1 cellular context compared by ENCODE assay signal in the genomic region with DNA sequence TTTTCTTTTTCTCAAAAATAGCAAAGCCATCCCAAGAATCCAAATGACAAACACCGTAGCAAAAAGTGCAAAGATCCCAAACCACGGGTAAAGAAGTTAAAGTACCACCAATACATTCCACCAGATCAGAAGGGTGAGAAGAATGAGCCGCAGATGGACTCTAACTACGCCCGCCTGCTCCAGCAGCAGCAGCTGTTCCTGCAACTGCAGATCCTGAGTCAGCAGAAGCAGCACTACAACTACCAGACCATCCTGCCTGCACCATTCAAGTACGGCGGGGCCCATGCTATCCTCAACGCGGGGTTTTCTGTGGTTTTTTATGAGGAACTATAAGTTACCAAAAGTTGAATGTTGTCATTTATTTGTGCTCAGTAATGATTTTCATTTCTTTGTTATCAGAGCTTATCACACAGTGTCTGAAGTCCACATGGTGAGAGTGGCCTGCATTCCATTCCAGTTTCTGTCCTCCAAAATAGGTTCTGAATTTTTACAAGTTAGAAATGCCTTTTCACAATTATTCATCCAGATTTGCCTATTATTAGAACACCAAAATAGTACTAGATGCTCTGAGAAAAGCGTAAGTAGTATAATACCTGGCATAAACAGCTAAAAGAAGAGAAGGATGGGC.
TF ChIP-seq lines count a peak whose summit lies in the region.

No MANE protein-coding gene starts in this region.

TF ChIP-seq in HepG2, 621 proteins besides CTCF, POLR2A, EP300 and RAD21 (continued from another document and continues in another):
- TF ChIP-seq TEAD3 (CRISPR knock-in tag; optimal IDR thresholded peaks at IDR 0.05; ENCODE audit: borderline replicate concordance) (peak; percentile 48), KLF16 (CRISPR knock-in tag; IDR thresholded peaks at IDR 0.05) (no peak), PTBP1 (IDR thresholded peaks at IDR 0.05; ENCODE audit: low read depth, low read length, poor library complexity, severe bottlenecking) (no peak), ZNF781 (CRISPR knock-in tag; IDR thresholded peaks at IDR 0.05; ENCODE audit: borderline replicate concordance, not compliant biosample characterization) (no peak), FOSL2 (CRISPR knock-in tag; IDR thresholded peaks at IDR 0.05) (no peak), NRL (CRISPR knock-in tag; IDR thresholded peaks at IDR 0.05; ENCODE audit: borderline replicate concordance) (no peak), ZIK1 (CRISPR knock-in tag; IDR thresholded peaks at IDR 0.05; ENCODE audit: borderline replicate concordance, low read depth) (no peak), ZNF879 (CRISPR knock-in tag; IDR thresholded peaks at IDR 0.05) (no peak), REPIN1 (CRISPR knock-in tag; IDR thresholded peaks at IDR 0.05; ENCODE audit: borderline replicate concordance, low read depth) (no peak), MAFG (CRISPR knock-in tag; IDR thresholded peaks at IDR 0.05) (peak; percentile 23; the same call in 1 of the 2 replicates), ETV5 (CRISPR knock-in tag; IDR thresholded peaks at IDR 0.05; ENCODE audit: borderline replicate concordance) (no peak), ZNF768 (CRISPR knock-in tag; IDR thresholded peaks at IDR 0.05) (no peak), NFIC (IDR thresholded peaks at IDR 0.05; ENCODE audit: low read length) (no peak), SRF (IDR thresholded peaks at IDR 0.05; ENCODE audit: low read depth, low read length) (no peak), MTA3 (CRISPR knock-in tag; IDR thresholded peaks at IDR 0.05) (no peak), TARDBP (CRISPR knock-in tag; IDR thresholded peaks at IDR 0.05) (no peak), KLF13 (CRISPR knock-in tag; IDR thresholded peaks at IDR 0.05) (no peak), MAF1 (CRISPR knock-in tag; IDR thresholded peaks at IDR 0.05; ENCODE audit: borderline replicate concordance) (no peak), GATAD1 (CRISPR knock-in tag; IDR thresholded peaks at IDR 0.05) (no peak), ZNF619 (CRISPR knock-in tag; IDR thresholded peaks at IDR 0.05) (no peak)
- TF ChIP-seq, protein P1, sequence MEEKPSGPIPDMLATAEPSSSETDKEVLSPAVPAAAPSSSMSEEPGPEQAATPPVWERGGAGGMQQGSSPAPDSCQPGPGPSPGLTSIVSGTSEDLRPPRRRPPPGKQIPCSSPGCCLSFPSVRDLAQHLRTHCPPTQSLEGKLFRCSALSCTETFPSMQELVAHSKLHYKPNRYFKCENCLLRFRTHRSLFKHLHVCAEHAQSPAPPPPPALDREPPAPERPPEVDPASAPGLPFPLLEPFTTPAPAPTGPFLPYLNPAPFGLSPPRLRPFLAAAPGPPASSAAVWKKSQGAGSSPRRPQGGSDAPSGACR (CRISPR knock-in tag; IDR thresholded peaks at IDR 0.05), result no peak
- TF ChIP-seq, protein P2, sequence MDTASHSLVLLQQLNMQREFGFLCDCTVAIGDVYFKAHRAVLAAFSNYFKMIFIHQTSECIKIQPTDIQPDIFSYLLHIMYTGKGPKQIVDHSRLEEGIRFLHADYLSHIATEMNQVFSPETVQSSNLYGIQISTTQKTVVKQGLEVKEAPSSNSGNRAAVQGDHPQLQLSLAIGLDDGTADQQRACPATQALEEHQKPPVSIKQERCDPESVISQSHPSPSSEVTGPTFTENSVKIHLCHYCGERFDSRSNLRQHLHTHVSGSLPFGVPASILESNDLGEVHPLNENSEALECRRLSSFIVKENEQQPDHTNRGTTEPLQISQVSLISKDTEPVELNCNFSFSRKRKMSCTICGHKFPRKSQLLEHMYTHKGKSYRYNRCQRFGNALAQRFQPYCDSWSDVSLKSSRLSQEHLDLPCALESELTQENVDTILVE (CRISPR knock-in tag; IDR thresholded peaks at IDR 0.05), result no peak
- TF ChIP-seq, protein P3, sequence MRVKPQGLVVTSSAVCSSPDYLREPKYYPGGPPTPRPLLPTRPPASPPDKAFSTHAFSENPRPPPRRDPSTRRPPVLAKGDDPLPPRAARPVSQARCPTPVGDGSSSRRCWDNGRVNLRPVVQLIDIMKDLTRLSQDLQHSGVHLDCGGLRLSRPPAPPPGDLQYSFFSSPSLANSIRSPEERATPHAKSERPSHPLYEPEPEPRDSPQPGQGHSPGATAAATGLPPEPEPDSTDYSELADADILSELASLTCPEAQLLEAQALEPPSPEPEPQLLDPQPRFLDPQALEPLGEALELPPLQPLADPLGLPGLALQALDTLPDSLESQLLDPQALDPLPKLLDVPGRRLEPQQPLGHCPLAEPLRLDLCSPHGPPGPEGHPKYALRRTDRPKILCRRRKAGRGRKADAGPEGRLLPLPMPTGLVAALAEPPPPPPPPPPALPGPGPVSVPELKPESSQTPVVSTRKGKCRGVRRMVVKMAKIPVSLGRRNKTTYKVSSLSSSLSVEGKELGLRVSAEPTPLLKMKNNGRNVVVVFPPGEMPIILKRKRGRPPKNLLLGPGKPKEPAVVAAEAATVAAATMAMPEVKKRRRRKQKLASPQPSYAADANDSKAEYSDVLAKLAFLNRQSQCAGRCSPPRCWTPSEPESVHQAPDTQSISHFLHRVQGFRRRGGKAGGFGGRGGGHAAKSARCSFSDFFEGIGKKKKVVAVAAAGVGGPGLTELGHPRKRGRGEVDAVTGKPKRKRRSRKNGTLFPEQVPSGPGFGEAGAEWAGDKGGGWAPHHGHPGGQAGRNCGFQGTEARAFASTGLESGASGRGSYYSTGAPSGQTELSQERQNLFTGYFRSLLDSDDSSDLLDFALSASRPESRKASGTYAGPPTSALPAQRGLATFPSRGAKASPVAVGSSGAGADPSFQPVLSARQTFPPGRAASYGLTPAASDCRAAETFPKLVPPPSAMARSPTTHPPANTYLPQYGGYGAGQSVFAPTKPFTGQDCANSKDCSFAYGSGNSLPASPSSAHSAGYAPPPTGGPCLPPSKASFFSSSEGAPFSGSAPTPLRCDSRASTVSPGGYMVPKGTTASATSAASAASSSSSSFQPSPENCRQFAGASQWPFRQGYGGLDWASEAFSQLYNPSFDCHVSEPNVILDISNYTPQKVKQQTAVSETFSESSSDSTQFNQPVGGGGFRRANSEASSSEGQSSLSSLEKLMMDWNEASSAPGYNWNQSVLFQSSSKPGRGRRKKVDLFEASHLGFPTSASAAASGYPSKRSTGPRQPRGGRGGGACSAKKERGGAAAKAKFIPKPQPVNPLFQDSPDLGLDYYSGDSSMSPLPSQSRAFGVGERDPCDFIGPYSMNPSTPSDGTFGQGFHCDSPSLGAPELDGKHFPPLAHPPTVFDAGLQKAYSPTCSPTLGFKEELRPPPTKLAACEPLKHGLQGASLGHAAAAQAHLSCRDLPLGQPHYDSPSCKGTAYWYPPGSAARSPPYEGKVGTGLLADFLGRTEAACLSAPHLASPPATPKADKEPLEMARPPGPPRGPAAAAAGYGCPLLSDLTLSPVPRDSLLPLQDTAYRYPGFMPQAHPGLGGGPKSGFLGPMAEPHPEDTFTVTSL (CRISPR knock-in tag; IDR thresholded peaks at IDR 0.05; ENCODE audit: borderline replicate concordance), result no peak
- TF ChIP-seq, protein P4, sequence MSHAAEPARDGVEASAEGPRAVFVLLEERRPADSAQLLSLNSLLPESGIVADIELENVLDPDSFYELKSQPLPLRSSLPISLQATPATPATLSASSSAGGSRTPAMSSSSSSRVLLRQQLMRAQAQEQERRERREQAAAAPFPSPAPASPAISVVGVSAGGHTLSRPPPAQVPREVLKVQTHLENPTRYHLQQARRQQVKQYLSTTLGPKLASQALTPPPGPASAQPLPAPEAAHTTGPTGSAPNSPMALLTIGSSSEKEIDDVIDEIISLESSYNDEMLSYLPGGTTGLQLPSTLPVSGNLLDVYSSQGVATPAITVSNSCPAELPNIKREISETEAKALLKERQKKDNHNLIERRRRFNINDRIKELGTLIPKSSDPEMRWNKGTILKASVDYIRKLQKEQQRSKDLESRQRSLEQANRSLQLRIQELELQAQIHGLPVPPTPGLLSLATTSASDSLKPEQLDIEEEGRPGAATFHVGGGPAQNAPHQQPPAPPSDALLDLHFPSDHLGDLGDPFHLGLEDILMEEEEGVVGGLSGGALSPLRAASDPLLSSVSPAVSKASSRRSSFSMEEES (CRISPR knock-in tag; IDR thresholded peaks at IDR 0.05), result no peak
- TF ChIP-seq, protein P5, sequence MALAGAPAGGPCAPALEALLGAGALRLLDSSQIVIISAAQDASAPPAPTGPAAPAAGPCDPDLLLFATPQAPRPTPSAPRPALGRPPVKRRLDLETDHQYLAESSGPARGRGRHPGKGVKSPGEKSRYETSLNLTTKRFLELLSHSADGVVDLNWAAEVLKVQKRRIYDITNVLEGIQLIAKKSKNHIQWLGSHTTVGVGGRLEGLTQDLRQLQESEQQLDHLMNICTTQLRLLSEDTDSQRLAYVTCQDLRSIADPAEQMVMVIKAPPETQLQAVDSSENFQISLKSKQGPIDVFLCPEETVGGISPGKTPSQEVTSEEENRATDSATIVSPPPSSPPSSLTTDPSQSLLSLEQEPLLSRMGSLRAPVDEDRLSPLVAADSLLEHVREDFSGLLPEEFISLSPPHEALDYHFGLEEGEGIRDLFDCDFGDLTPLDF (CRISPR knock-in tag; IDR thresholded peaks at IDR 0.05), result no peak
- TF ChIP-seq, protein P6, sequence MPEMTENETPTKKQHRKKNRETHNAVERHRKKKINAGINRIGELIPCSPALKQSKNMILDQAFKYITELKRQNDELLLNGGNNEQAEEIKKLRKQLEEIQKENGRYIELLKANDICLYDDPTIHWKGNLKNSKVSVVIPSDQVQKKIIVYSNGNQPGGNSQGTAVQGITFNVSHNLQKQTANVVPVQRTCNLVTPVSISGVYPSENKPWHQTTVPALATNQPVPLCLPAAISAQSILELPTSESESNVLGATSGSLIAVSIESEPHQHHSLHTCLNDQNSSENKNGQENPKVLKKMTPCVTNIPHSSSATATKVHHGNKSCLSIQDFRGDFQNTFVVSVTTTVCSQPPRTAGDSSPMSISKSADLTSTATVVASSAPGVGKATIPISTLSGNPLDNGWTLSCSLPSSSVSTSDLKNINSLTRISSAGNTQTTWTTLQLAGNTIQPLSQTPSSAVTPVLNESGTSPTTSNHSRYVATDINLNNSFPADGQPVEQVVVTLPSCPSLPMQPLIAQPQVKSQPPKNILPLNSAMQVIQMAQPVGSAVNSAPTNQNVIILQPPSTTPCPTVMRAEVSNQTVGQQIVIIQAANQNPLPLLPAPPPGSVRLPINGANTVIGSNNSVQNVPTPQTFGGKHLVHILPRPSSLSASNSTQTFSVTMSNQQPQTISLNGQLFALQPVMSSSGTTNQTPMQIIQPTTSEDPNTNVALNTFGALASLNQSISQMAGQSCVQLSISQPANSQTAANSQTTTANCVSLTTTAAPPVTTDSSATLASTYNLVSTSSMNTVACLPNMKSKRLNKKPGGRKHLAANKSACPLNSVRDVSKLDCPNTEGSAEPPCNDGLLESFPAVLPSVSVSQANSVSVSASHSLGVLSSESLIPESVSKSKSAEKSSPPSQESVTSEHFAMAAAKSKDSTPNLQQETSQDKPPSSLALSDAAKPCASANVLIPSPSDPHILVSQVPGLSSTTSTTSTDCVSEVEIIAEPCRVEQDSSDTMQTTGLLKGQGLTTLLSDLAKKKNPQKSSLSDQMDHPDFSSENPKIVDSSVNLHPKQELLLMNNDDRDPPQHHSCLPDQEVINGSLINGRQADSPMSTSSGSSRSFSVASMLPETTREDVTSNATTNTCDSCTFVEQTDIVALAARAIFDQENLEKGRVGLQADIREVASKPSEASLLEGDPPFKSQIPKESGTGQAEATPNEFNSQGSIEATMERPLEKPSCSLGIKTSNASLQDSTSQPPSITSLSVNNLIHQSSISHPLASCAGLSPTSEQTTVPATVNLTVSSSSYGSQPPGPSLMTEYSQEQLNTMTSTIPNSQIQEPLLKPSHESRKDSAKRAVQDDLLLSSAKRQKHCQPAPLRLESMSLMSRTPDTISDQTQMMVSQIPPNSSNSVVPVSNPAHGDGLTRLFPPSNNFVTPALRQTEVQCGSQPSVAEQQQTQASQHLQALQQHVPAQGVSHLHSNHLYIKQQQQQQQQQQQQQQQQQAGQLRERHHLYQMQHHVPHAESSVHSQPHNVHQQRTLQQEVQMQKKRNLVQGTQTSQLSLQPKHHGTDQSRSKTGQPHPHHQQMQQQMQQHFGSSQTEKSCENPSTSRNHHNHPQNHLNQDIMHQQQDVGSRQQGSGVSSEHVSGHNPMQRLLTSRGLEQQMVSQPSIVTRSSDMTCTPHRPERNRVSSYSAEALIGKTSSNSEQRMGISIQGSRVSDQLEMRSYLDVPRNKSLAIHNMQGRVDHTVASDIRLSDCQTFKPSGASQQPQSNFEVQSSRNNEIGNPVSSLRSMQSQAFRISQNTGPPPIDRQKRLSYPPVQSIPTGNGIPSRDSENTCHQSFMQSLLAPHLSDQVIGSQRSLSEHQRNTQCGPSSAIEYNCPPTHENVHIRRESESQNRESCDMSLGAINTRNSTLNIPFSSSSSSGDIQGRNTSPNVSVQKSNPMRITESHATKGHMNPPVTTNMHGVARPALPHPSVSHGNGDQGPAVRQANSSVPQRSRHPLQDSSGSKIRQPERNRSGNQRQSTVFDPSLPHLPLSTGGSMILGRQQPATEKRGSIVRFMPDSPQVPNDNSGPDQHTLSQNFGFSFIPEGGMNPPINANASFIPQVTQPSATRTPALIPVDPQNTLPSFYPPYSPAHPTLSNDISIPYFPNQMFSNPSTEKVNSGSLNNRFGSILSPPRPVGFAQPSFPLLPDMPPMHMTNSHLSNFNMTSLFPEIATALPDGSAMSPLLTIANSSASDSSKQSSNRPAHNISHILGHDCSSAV (CRISPR knock-in tag; IDR thresholded peaks at IDR 0.05; ENCODE audit: borderline replicate concordance), result no peak
- TF ChIP-seq, protein P7, sequence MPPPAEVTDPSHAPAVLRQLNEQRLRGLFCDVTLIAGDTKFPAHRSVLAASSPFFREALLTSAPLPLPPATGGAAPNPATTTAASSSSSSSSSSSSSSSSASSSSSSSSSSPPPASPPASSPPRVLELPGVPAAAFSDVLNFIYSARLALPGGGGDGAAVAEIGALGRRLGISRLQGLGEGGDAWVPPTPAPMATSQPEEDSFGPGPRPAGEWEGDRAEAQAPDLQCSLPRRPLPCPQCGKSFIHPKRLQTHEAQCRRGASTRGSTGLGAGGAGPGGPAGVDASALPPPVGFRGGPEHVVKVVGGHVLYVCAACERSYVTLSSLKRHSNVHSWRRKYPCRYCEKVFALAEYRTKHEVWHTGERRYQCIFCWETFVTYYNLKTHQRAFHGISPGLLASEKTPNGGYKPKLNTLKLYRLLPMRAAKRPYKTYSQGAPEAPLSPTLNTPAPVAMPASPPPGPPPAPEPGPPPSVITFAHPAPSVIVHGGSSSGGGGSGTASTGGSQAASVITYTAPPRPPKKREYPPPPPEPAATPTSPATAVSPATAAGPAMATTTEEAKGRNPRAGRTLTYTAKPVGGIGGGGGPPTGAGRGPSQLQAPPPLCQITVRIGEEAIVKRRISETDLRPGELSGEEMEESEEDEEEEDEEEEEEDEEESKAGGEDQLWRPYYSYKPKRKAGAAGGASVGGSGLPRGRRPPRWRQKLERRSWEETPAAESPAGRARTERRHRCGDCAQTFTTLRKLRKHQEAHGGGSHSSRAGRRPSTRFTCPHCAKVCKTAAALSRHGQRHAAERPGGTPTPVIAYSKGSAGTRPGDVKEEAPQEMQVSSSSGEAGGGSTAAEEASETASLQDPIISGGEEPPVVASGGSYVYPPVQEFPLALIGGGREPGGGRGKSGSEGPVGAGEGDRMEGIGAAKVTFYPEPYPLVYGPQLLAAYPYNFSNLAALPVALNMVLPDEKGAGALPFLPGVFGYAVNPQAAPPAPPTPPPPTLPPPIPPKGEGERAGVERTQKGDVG (CRISPR knock-in tag; IDR thresholded peaks at IDR 0.05; ENCODE audit: borderline replicate concordance), result peak; percentile 74; the same call in 1 of the 2 replicates
